ENCODE assay signal across 2 cellular contexts in the genomic region with DNA sequence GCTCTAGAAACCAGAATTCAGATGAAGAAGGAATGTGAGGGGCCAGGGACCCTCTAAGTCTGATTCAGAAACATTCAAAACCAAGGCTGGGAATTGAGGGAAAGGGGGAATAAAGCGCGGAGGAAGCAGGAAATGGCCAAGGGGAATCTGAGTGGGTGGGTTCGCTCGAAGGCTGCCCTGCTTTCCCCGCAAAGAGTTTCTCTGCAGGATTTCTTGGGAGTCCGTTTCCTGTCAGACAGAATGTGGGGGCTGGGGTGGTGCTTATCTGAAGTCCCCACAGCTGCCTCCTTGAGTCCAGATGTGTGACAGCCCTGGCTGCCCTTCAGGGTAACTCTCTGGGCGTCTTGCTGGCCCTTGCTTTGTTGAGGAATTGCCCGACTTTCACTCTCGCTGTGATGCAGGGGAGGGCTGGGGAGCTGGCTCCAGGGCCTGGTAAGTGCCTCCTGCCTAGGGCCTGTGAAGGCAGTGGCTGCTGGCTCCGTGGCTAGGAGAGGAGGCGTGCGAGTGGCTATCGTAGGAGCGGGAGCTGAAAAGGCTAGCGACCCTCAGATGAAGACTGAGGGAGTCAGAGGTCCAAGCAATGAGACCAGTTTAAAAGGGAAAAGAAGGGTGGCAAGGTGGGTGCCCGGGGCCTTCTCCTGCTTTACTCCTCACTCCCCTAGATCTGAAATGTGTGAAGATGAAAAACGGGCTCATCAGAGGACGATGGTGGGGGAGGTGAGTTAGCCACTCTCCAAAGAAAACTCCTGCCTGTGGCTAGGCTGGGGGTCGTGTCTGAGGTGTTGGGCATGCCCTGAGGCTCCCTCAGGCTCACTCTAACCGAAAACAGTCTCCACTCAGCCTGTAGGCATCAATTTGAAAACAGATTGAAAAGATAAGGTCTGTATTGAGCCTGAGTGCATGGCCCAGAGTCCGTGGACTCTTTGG.
TF ChIP-seq lines count a peak whose summit lies in the region.

No MANE protein-coding gene starts in this region.

TF ChIP-seq in IMR-90, 13 proteins besides CTCF, POLR2A, EP300 and RAD21:
- TF ChIP-seq MXI1 (IDR thresholded peaks at IDR 0.05; ENCODE audit: borderline replicate concordance, low read depth, low read length) (no peak), RCOR1 (IDR thresholded peaks at IDR 0.05; ENCODE audit: insufficient replicate concordance, low read length) (no peak), RFX5 (IDR thresholded peaks at IDR 0.05; ENCODE audit: low read depth, low read length) (no peak), SMC3 (IDR thresholded peaks at IDR 0.05; ENCODE audit: low read depth, low read length) (no peak), MAFK (IDR thresholded peaks at IDR 0.05; ENCODE audit: low read depth, low read length) (no peak), CEBPB (IDR thresholded peaks at IDR 0.05; ENCODE audit: low read depth, low read length) (no peak), CHD1 (IDR thresholded peaks at IDR 0.05; ENCODE audit: low read depth, low read length) (no peak), MAZ (IDR thresholded peaks at IDR 0.05; ENCODE audit: borderline replicate concordance, low read depth, low read length) (no peak), BHLHE40 (IDR thresholded peaks at IDR 0.05; ENCODE audit: low read depth, low read length) (no peak), NFE2L2 (IDR thresholded peaks at IDR 0.05; ENCODE audit: low read depth, low read length) (no peak), FOS (IDR thresholded peaks at IDR 0.05; ENCODE audit: low read depth, low read length) (no peak)
- TF ChIP-seq, protein P1, sequence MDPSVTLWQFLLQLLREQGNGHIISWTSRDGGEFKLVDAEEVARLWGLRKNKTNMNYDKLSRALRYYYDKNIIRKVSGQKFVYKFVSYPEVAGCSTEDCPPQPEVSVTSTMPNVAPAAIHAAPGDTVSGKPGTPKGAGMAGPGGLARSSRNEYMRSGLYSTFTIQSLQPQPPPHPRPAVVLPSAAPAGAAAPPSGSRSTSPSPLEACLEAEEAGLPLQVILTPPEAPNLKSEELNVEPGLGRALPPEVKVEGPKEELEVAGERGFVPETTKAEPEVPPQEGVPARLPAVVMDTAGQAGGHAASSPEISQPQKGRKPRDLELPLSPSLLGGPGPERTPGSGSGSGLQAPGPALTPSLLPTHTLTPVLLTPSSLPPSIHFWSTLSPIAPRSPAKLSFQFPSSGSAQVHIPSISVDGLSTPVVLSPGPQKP (IDR thresholded peaks at IDR 0.05; ENCODE audit: borderline replicate concordance, low read depth, low read length), result no peak
- TF ChIP-seq, protein P2, sequence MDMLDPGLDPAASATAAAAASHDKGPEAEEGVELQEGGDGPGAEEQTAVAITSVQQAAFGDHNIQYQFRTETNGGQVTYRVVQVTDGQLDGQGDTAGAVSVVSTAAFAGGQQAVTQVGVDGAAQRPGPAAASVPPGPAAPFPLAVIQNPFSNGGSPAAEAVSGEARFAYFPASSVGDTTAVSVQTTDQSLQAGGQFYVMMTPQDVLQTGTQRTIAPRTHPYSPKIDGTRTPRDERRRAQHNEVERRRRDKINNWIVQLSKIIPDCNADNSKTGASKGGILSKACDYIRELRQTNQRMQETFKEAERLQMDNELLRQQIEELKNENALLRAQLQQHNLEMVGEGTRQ (IDR thresholded peaks at IDR 0.05; ENCODE audit: low read depth, low read length), result no peak

TF ChIP-seq in GM12878, 131 proteins besides CTCF, POLR2A, EP300 and RAD21:
- no peak for TF ChIP-seq RBBP5 (conservative IDR thresholded peaks at IDR 0.05)
- TF ChIP-seq SREBF1 (IDR thresholded peaks at IDR 0.05; ENCODE audit: low read length), result no peak
- TF ChIP-seq CHD2 (IDR thresholded peaks at IDR 0.05; ENCODE audit: borderline replicate concordance, low read depth, low read length), result no peak
- no peak for TF ChIP-seq FOXK2 (IDR thresholded peaks at IDR 0.05)
- no peak for TF ChIP-seq NFXL1 (IDR thresholded peaks at IDR 0.05; ENCODE audit: borderline replicate concordance)
- TF ChIP-seq CHD4 (IDR thresholded peaks at IDR 0.05), result no peak
- TF ChIP-seq, protein P3, sequence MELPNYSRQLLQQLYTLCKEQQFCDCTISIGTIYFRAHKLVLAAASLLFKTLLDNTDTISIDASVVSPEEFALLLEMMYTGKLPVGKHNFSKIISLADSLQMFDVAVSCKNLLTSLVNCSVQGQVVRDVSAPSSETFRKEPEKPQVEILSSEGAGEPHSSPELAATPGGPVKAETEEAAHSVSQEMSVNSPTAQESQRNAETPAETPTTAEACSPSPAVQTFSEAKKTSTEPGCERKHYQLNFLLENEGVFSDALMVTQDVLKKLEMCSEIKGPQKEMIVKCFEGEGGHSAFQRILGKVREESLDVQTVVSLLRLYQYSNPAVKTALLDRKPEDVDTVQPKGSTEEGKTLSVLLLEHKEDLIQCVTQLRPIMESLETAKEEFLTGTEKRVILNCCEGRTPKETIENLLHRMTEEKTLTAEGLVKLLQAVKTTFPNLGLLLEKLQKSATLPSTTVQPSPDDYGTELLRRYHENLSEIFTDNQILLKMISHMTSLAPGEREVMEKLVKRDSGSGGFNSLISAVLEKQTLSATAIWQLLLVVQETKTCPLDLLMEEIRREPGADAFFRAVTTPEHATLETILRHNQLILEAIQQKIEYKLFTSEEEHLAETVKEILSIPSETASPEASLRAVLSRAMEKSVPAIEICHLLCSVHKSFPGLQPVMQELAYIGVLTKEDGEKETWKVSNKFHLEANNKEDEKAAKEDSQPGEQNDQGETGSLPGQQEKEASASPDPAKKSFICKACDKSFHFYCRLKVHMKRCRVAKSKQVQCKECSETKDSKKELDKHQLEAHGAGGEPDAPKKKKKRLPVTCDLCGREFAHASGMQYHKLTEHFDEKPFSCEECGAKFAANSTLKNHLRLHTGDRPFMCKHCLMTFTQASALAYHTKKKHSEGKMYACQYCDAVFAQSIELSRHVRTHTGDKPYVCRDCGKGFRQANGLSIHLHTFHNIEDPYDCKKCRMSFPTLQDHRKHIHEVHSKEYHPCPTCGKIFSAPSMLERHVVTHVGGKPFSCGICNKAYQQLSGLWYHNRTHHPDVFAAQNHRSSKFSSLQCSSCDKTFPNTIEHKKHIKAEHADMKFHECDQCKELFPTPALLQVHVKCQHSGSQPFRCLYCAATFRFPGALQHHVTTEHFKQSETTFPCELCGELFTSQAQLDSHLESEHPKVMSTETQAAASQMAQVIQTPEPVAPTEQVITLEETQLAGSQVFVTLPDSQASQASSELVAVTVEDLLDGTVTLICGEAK (IDR thresholded peaks at IDR 0.05; ENCODE audit: borderline replicate concordance), result no peak
- no peak for TF ChIP-seq HCFC1 (IDR thresholded peaks at IDR 0.05; ENCODE audit: low read length)
- no peak for TF ChIP-seq POLR2AphosphoS5 (IDR thresholded peaks at IDR 0.05; ENCODE audit: low read length)
- no peak for TF ChIP-seq KDM1A (IDR thresholded peaks at IDR 0.05; ENCODE audit: borderline replicate concordance)
- no peak for TF ChIP-seq E2F8 (IDR thresholded peaks at IDR 0.05; ENCODE audit: low read depth, partially characterized antibody)
- TF ChIP-seq RB1 (IDR thresholded peaks at IDR 0.05; ENCODE audit: borderline replicate concordance), result no peak
- no peak for TF ChIP-seq TCF7 (IDR thresholded peaks at IDR 0.05; ENCODE audit: borderline replicate concordance)
